Comparison of ENCODE assay signal across 1 cellular context in genomic region chr19:3411636-3412035, GRCh38.
A peak's percentile ranks its signal among the peaks of the same experiment; 100 is the strongest.
TF ChIP-seq lines count a peak whose summit lies in the region.

No MANE protein-coding gene starts in this region.

TF ChIP-seq in HepG2, 621 proteins besides CTCF, POLR2A, EP300 and RAD21 (continued from another document):
- TF ChIP-seq ZBTB14 (CRISPR knock-in tag; IDR thresholded peaks at IDR 0.05) (no peak), SP4 (CRISPR knock-in tag; IDR thresholded peaks at IDR 0.05) (0 out of 2 replicates have a peak, but pooled peaks have one; percentile 25), MEF2D (CRISPR knock-in tag; IDR thresholded peaks at IDR 0.05) (peak; percentile 43; the same call in 1 of the 2 replicates), MXD1 (CRISPR knock-in tag; IDR thresholded peaks at IDR 0.05) (no peak), JARID2 (CRISPR knock-in tag; IDR thresholded peaks at IDR 0.05; ENCODE audit: insufficient replicate concordance) (no peak), ZMAT5 (CRISPR knock-in tag; IDR thresholded peaks at IDR 0.05; ENCODE audit: borderline replicate concordance, low read depth) (no peak), DNMT3B (CRISPR knock-in tag; conservative IDR thresholded peaks at IDR 0.05) (no peak), ZBTB21 (CRISPR knock-in tag; IDR thresholded peaks at IDR 0.05) (no peak), ZNF331 (CRISPR knock-in tag; IDR thresholded peaks at IDR 0.05) (peak; percentile 28; the same call in 1 of the 2 replicates), ZNF841 (CRISPR knock-in tag; IDR thresholded peaks at IDR 0.05; ENCODE audit: borderline replicate concordance) (no peak), ZNF101 (CRISPR knock-in tag; IDR thresholded peaks at IDR 0.05; ENCODE audit: borderline replicate concordance, low read depth) (no peak), RCOR2 (CRISPR knock-in tag; IDR thresholded peaks at IDR 0.05) (peak; percentile 77), PHF8 (CRISPR knock-in tag; IDR thresholded peaks at IDR 0.05) (no peak), ZMYM4 (CRISPR knock-in tag; IDR thresholded peaks at IDR 0.05) (no peak), FOXM1 (CRISPR knock-in tag; IDR thresholded peaks at IDR 0.05) (no peak), ZNF296 (CRISPR knock-in tag; conservative IDR thresholded peaks at IDR 0.05) (no peak), ZNF646 (CRISPR knock-in tag; IDR thresholded peaks at IDR 0.05) (no peak)
- TF ChIP-seq, protein P1, sequence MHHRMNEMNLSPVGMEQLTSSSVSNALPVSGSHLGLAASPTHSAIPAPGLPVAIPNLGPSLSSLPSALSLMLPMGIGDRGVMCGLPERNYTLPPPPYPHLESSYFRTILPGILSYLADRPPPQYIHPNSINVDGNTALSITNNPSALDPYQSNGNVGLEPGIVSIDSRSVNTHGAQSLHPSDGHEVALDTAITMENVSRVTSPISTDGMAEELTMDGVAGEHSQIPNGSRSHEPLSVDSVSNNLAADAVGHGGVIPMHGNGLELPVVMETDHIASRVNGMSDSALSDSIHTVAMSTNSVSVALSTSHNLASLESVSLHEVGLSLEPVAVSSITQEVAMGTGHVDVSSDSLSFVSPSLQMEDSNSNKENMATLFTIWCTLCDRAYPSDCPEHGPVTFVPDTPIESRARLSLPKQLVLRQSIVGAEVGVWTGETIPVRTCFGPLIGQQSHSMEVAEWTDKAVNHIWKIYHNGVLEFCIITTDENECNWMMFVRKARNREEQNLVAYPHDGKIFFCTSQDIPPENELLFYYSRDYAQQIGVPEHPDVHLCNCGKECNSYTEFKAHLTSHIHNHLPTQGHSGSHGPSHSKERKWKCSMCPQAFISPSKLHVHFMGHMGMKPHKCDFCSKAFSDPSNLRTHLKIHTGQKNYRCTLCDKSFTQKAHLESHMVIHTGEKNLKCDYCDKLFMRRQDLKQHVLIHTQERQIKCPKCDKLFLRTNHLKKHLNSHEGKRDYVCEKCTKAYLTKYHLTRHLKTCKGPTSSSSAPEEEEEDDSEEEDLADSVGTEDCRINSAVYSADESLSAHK (CRISPR knock-in tag; IDR thresholded peaks at IDR 0.05; ENCODE audit: borderline replicate concordance) = no peak
- TF ChIP-seq, protein P2, sequence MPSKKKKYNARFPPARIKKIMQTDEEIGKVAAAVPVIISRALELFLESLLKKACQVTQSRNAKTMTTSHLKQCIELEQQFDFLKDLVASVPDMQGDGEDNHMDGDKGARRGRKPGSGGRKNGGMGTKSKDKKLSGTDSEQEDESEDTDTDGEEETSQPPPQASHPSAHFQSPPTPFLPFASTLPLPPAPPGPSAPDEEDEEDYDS (CRISPR knock-in tag; IDR thresholded peaks at IDR 0.05) = 0 out of 2 replicates have a peak, but pooled peaks have one; percentile 23
- TF ChIP-seq, protein P3, sequence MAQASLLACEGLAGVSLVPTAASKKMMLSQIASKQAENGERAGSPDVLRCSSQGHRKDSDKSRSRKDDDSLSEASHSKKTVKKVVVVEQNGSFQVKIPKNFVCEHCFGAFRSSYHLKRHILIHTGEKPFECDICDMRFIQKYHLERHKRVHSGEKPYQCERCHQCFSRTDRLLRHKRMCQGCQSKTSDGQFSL (CRISPR knock-in tag; IDR thresholded peaks at IDR 0.05) = no peak
